Comparison of ENCODE assay signal across 24 cellular contexts in genomic region chr19:9566729-9567128, GRCh38. TPM values are rescaled to one million over a fixed set of nuclear protein-coding genes. Genes with fewer than 3 reads are reported as not detected.
DNase-seq lines count a peak whose midpoint lies in the region; ATAC-seq, FAIRE-seq and TF ChIP-seq lines count a peak whose summit lies in the region.
"Had no signal": no experiment of that assay in that cellular context is flagged by ENCODE, and none has a peak within 500 bp of the region (broad histone marks: within the 10 kb centered on the region; RNA-seq: fewer than 3 reads in every experiment).

No MANE protein-coding gene starts in this region.

- no peaks in the 10 kb centered on the region for H3K27me3 ChIP-seq in CD8-positive, alpha-beta memory T cell (ENCODE audit: insufficient read depth, low read length, poor library complexity, severe bottlenecking)
- H3K27me3 ChIP-seq in HCT116 (ENCODE audit: insufficient read depth, low read length), result no peaks in the 10 kb centered on the region
- H3K27me3 ChIP-seq in adipocyte (replicated peaks; ENCODE audit: control insufficient read depth, insufficient read depth, low read length), result no peaks in the 10 kb centered on the region
- no peaks in the 10 kb centered on the region for H3K27me3 ChIP-seq in muscle layer of duodenum (ENCODE audit: low read depth, low read length)
- H3K27me3 ChIP-seq: dorsolateral prefrontal cortex, esophagus squamous epithelium, pancreas, Peyer's patch had no signal

- peaks cover 4% of the 10 kb centered on the region; the same call in 1 of the 2 replicates for H4K20me1 ChIP-seq in HCT116 (ENCODE audit: insufficient read depth)

- FAIRE-seq in urothelium cell line (lab: Jason Lieb, UNC), result no peak
- FAIRE-seq: pancreas had no signal

- RAD21 ChIA-PET in HCT116 (lab: Charles Lee; ENCODE audit: low non-redundant PET in 1 of 2, low total read pairs in 2 of 2, uncharacterized antibody in 2 of 2, unreplicated experiment in 2 of 2), result no interaction called here

- no peak overlapping the region for H2AFZ ChIP-seq in HCT116 (ENCODE audit: low read depth, low read length, poor library complexity, severe bottlenecking)

- peaks cover 80% of the 10 kb centered on the region for H3K9me3 ChIP-seq in CD8-positive, alpha-beta memory T cell (ENCODE audit: low read length)
- H3K9me3 ChIP-seq in HCT116 (ENCODE audit: control insufficient read depth in 1 of 2, insufficient read depth in 1 of 2, low read depth in 1 of 2, low read length in 2 of 2) (peaks cover 78 to 79% of the 10 kb centered on the region in 2 experiments; a peak in 3 of 4 replicates), adipocyte (ENCODE audit: control insufficient read depth, low read length) (peaks cover 95% of the 10 kb centered on the region), muscle layer of duodenum (ENCODE audit: control insufficient read depth in 1 of 2, low read length in 2 of 2) (peaks cover 69 to 85% of the 10 kb centered on the region in 2 donors)

- H3K36me3 ChIP-seq in CD8-positive, alpha-beta memory T cell (ENCODE audit: insufficient read depth, low read length), result peaks cover 53% of the 10 kb centered on the region
- H3K36me3 ChIP-seq in HCT116 (ENCODE audit: control insufficient read depth in 1 of 2, insufficient read depth in 2 of 2, low read length in 2 of 2) (peaks cover 55 to 94% of the 10 kb centered on the region in 2 experiments), adipocyte (ENCODE audit: control insufficient read depth, insufficient read depth, low read length, severe bottlenecking) (peaks cover 85% of the 10 kb centered on the region), muscle layer of duodenum (ENCODE audit: control insufficient read depth in 1 of 2, insufficient read depth in 2 of 2, low read length in 2 of 2) (peaks cover 54 to 95% of the 10 kb centered on the region in 2 donors)

- no peak overlapping the region for H3K4me3 Mint-ChIP-seq in CD8-positive, alpha-beta memory T cell
- H3K4me3 Mint-ChIP-seq: activated naive CD4-positive, alpha-beta T cell treated with anti-CD3 and anti-CD28 coated beads, Interleukin-2, amount 10 ng/mL, durations not matched to agents 7 days and 5 days; brain; naive B cell had no signal

- peaks cover 98% of the 10 kb centered on the region for H3K79me2 ChIP-seq in HCT116 (ENCODE audit: insufficient read depth, low read length)

- TF ChIP-seq POLR2A in HCT116 (IDR thresholded peaks at IDR 0.05; ENCODE audit: borderline replicate concordance, extremely low read depth, insufficient read depth, insufficient read length), result no peak

- H3K36me3 Mint-ChIP-seq in CD8-positive, alpha-beta memory T cell, result peaks cover 46 to 88% (median 78%) of the 10 kb centered on the region in 3 donors

- CTCF ChIA-PET in CD8-positive, alpha-beta memory T cell (lab: Charles Lee), result no interaction called here
- CTCF ChIA-PET in HCT116 (lab: Charles Lee), result no interaction called here

- no peak for ATAC-seq in HCT116
- ATAC-seq: pancreas had no signal

- H3K4me1 ChIP-seq in CD8-positive, alpha-beta memory T cell (ENCODE audit: insufficient read depth, low read length), result no peaks in the 10 kb centered on the region
- H3K4me1 ChIP-seq in HCT116 (ENCODE audit: control insufficient read depth in 1 of 2, insufficient read depth in 2 of 2, low read length in 2 of 2), result no peaks in the 10 kb centered on the region
- no peaks in the 10 kb centered on the region for H3K4me1 ChIP-seq in adipocyte (ENCODE audit: control insufficient read depth, insufficient read depth, low read length)
- H3K4me1 ChIP-seq in muscle layer of duodenum (ENCODE audit: control insufficient read depth in 1 of 2, insufficient read depth in 2 of 2, low read length in 2 of 2), result no peaks in the 10 kb centered on the region
- H3K4me1 ChIP-seq: esophagus squamous epithelium, pancreas, Peyer's patch had no signal

- no peak overlapping the region for H3K4me2 ChIP-seq in HCT116 (ENCODE audit: low read length)
- H3K4me2 ChIP-seq: SK-N-SH had no signal

- no peaks in the 10 kb centered on the region for H3K27me3 Mint-ChIP-seq in CD8-positive, alpha-beta memory T cell
- H3K27me3 Mint-ChIP-seq: activated naive CD4-positive, alpha-beta T cell treated with anti-CD3 and anti-CD28 coated beads, Interleukin-2, amount 10 ng/mL, durations not matched to agents 7 days and 5 days; naive B cell had no signal

- no peaks in the 10 kb centered on the region for H3K9me2 ChIP-seq in HCT116 (ENCODE audit: insufficient read depth)
- H3K9me2 ChIP-seq: SK-N-SH had no signal

- BruUV-seq in HCT116 (replicated peaks; lab: Mats Ljungman, UMichigan), result no TSS peak

- no peak for DNase-seq in CD8-positive, alpha-beta memory T cell
- DNase-seq in HCT116 (ENCODE audit: low read depth, low spot score), result no peak
- no peak for DNase-seq in adipocyte (ENCODE audit: low read depth)
- DNase-seq in urothelium cell line (ENCODE audit: low spot score), result no peak
- no peak for DNase-seq in NCI-H2227 (lab: John Stamatoyannopoulos, UW; ENCODE audit: unreplicated experiment)
- DNase-seq in NCI-H526 (lab: John Stamatoyannopoulos, UW), result no peak
- DNase-seq: activated CD4-positive, alpha-beta T cell treated with anti-CD3 and anti-CD28 coated beads, Interleukin-2, amount 50 U/mL, for 1 hour; activated naive CD4-positive, alpha-beta T cell treated with anti-CD3 and anti-CD28 coated beads, Interleukin-2, amount 10 ng/mL, durations not matched to agents 7 days and 5 days; C1 segment of cervical spinal cord; dorsolateral prefrontal cortex; esophagus squamous epithelium; glutamatergic neuron; naive B cell; NCI-H1048; NCI-H2107; NCI-H748 treated with DMSO at 0.1 percent for 48 hours; pancreas; Peyer's patch; SK-N-SH; stimulated activated CD4-positive, alpha-beta T cell treated with anti-CD3 and anti-CD28 coated beads, Interleukin-4, amount 100 ng/mL, for 4 hours; stimulated activated CD8-positive, alpha-beta memory T cell treated with anti-CD3 and anti-CD28 coated beads, Interleukin-4, amount 100 ng/mL, for 48 hours; T1000 had no signal

- POLR2A ChIA-PET in CD8-positive, alpha-beta memory T cell (lab: Charles Lee), result no interaction called here
- POLR2A ChIA-PET in HCT116 (lab: Charles Lee), result no interaction called here

- peak in 2 of 3 experiments; percentile 24 to 39; a peak in 3 of 6 replicates for TF ChIP-seq CTCF in HCT116 (IDR thresholded peaks at IDR 0.05 in 2 of 3, conservative IDR thresholded peaks at IDR 0.05 in 1 of 3; ENCODE audit: borderline replicate concordance in 1 of 3, insufficient read depth in 1 of 3, low read depth in 2 of 3, low read length in 2 of 3)

- H3K9me3 Mint-ChIP-seq in CD8-positive, alpha-beta memory T cell, result peaks cover 42 to 95% (median 91%) of the 10 kb centered on the region in 5 donors

- peaks cover 3 to 10% (median 6%) of the 10 kb centered on the region in 3 donors for H3K4me1 Mint-ChIP-seq in CD8-positive, alpha-beta memory T cell
- H3K4me1 Mint-ChIP-seq: brain had no signal

- H3K27ac ChIP-seq in CD8-positive, alpha-beta memory T cell (ENCODE audit: low read depth, low read length), result no peak overlapping the region
- no peak overlapping the region for H3K27ac ChIP-seq in HCT116 (ENCODE audit: low read depth, low read length)
- H3K27ac ChIP-seq in muscle layer of duodenum (ENCODE audit: low read length), result no peak overlapping the region
- H3K27ac ChIP-seq: dorsolateral prefrontal cortex, esophagus squamous epithelium, pancreas, Peyer's patch had no signal

- intact Hi-C loops in HCT116 (cut with micrococcal nuclease), result no loop called here

- no peak overlapping the region for H3K9ac ChIP-seq in HCT116 (ENCODE audit: low read length)
- H3K9ac ChIP-seq in adipocyte (ENCODE audit: low read length), result no peak overlapping the region
- H3K9ac ChIP-seq: SK-N-SH had no signal

- peak overlapping the region; percentile 34 for H3K4me3 ChIP-seq in CD8-positive, alpha-beta memory T cell (ENCODE audit: low read length)
- no peak overlapping the region for H3K4me3 ChIP-seq in HCT116 (replicated peaks in 1 of 2; ENCODE audit: low read depth in 1 of 2, low read length in 2 of 2)
- H3K4me3 ChIP-seq in adipocyte (ENCODE audit: low read length), result peak overlapping the region; percentile 68
- H3K4me3 ChIP-seq in muscle layer of duodenum (ENCODE audit: low read depth in 1 of 2, low read length in 2 of 2), result peak overlapping the region; percentile 47 to 62
- H3K4me3 ChIP-seq: pancreas, Peyer's patch had no signal

- H3K27ac Mint-ChIP-seq in CD8-positive, alpha-beta memory T cell, result no peak overlapping the region
- H3K27ac Mint-ChIP-seq: activated naive CD4-positive, alpha-beta T cell treated with anti-CD3 and anti-CD28 coated beads, Interleukin-2, amount 10 ng/mL, durations not matched to agents 7 days and 5 days; brain; naive B cell had no signal

- no peak for TF ChIP-seq RAD21 in HCT116 (IDR thresholded peaks at IDR 0.05; ENCODE audit: low read depth)

TF ChIP-seq in HCT116, 20 proteins besides CTCF, POLR2A, EP300 and RAD21 (continues in another document):
- TF ChIP-seq ZBTB33 (IDR thresholded peaks at IDR 0.05; ENCODE audit: extremely low read depth, insufficient replicate concordance, low read length) (no peak), MAX (IDR thresholded peaks at IDR 0.05) (no peak), POLR2AphosphoS5 (IDR thresholded peaks at IDR 0.05; ENCODE audit: low read depth, low read length) (no peak)

RNA-seq across cellular contexts. Expression of gene ZNF121, which starts 17.6 kb away (rescaled TPM):
- total RNA-seq in CD8-positive, alpha-beta memory T cell, result 10 to 100 TPM; 87.1 to 90.2 TPM
- 4.1 TPM for polyA plus RNA-seq in CD8-positive, alpha-beta memory T cell
- 80.9 TPM for total RNA-seq in HCT116 (2021; ENCODE audit: unreplicated experiment)
- polyA plus RNA-seq in HCT116 (2012), result 24.9 and 25.6 TPM in 2 replicates

RNA-seq across cellular contexts. Expression of gene ZNF426, which starts 28.3 kb away (rescaled TPM):
- total RNA-seq in CD8-positive, alpha-beta memory T cell, result 10 to 100 TPM; 18.5 to 18.7 TPM
- 17.9 TPM for polyA plus RNA-seq in CD8-positive, alpha-beta memory T cell
- 1.7 TPM for total RNA-seq in HCT116 (2021; ENCODE audit: unreplicated experiment)
- 0.96 and 1.2 TPM in 2 replicates for polyA plus RNA-seq in HCT116 (2012)

RNA-seq across cellular contexts. Expression of gene ZNF561, which starts 54.3 kb away (rescaled TPM):
- 10 to 100 TPM; 35.9 to 43.5 TPM for total RNA-seq in CD8-positive, alpha-beta memory T cell
- 13.0 TPM for polyA plus RNA-seq in CD8-positive, alpha-beta memory T cell
- total RNA-seq in HCT116 (2021; ENCODE audit: unreplicated experiment), result 31.3 TPM
- polyA plus RNA-seq in HCT116 (2012), result 19.5 and 20.2 TPM in 2 replicates

Comparison
In these comparisons a context has a peak if more than half of its experiments do, and no peak if none do; other contexts are left out.
1. H3K4me3 ChIP-seq: peak in CD8-positive, alpha-beta memory T cell (single experiment), adipocyte (single experiment) and muscle layer of duodenum (2 of 2); none in HCT116 (0 of 2).